In the genomic region with DNA sequence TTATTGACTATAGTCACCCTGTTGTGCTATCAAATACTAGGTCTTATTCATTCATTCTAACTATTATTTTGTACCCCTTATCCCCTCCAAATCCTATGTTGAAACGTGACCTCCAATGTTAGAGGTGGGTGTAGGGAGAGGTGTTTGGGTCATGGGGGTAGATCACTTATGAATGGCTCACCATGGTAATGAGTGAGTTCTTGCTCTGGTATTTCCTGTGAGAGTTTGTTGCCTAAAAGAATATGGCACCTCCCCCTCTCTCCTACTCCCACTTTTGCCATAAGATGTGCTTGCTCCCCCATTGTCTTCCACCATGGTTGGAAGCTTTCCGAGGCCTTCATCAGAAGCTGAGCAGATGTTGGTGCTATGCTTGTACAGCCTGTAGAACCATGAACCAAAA, we compare ENCODE assay signal across 18 cellular contexts.
"Had no signal": no experiment of that assay in that cellular context is flagged by ENCODE, and none has a peak within 500 bp of the region (broad histone marks: within the 10 kb centered on the region; RNA-seq: fewer than 3 reads in every experiment).

No MANE protein-coding gene starts in this region.

- DNase-seq: activated CD4-positive, alpha-beta T cell treated with anti-CD3 and anti-CD28 coated beads for 1 hour; activated CD8-positive, alpha-beta memory T cell treated with anti-CD3 and anti-CD28 coated beads for 24 hours; activated CD8-positive, alpha-beta memory T cell treated with anti-CD3 and anti-CD28 coated beads, Interleukin-2, amount 50 U/mL, for 48 hours; activated effector memory CD4-positive, alpha-beta T cell treated with Interleukin-2 at 50 U/mL for 16 hours; activated naive CD4-positive, alpha-beta T cell treated with anti-CD3 and anti-CD28 coated beads, Interleukin-2, amount 10 ng/mL, durations not matched to agents 7 days and 5 days; activated T-cell treated with anti-CD3 and anti-CD28 coated beads, Interleukin-2, amount 50 U/mL, for 48 hours; gastrocnemius medialis; left ventricle myocardium inferior; naive thymus-derived CD4-positive, alpha-beta T cell; ovary; psoas muscle; stimulated activated CD4-positive, alpha-beta T cell treated with anti-CD3 and anti-CD28 coated beads, Interleukin-4, amount 100 ng/mL, for 1 hour; stomach; WERI-Rb-1 had no signal

- H3K4me3 ChIP-seq: ascending aorta, breast epithelium, gastrocnemius medialis, left ventricle myocardium inferior, ovary, psoas muscle, smooth muscle cell, stomach had no signal

- H3K9me3 ChIP-seq: ascending aorta, breast epithelium, gastrocnemius medialis, left ventricle myocardium inferior, ovary, psoas muscle, stomach had no signal

- H3K4me1 ChIP-seq: ascending aorta, breast epithelium, gastrocnemius medialis, left ventricle myocardium inferior, psoas muscle, stomach had no signal

- H3K27me3 ChIP-seq: ascending aorta, ovary, stomach had no signal

- H3K36me3 ChIP-seq: ascending aorta, breast epithelium, gastrocnemius medialis, left ventricle myocardium inferior, ovary, stomach, WERI-Rb-1 had no signal

- H3K27ac ChIP-seq: ascending aorta, breast epithelium, epithelial cell of prostate, gastrocnemius medialis, left ventricle myocardium inferior, ovary, psoas muscle, stomach, WERI-Rb-1 had no signal
